Comparison of ENCODE assay signal across 8 cellular contexts in genomic region chr4:56977321-56978012, GRCh38. TPM values are rescaled to one million over a fixed set of nuclear protein-coding genes. Genes with fewer than 3 reads are reported as not detected.
A peak's percentile ranks its signal among the peaks of the same experiment; 100 is the strongest.
DNase-seq lines count a peak whose midpoint lies in the region; ATAC-seq and TF ChIP-seq lines count a peak whose summit lies in the region.

NOA1 (minus strand) TSS chr4:56977606; CDS start chr4:56977585, 21 bp downstream.

- H3K4me3 ChIP-seq in SU-DHL-6 (ENCODE audit: insufficient read depth, low read length, poor library complexity, severe bottlenecking) (peak within 1 kb of the TSS; percentile 86), thymus (ENCODE audit: low read length) (peak within 1 kb of the TSS; percentile 75)

- no peak for TF ChIP-seq CTCF in SU-DHL-6 (IDR thresholded peaks at IDR 0.05; ENCODE audit: insufficient read depth, low read length, poor library complexity, severe bottlenecking)
- TF ChIP-seq CTCF in osteocyte (IDR thresholded peaks at IDR 0.05), result no peak

- H3K4me2 ChIP-seq in SU-DHL-6 (ENCODE audit: low read depth, low read length, poor library complexity, severe bottlenecking), result peak within 1 kb of the TSS; percentile 82

- POLR2A ChIA-PET in activated naive CD8-positive, alpha-beta T cell treated with anti-CD3 and anti-CD28 coated beads, Interleukin-2, amount 10 ng/mL, durations not matched to agents 7 days and 5 days (lab: Charles Lee), result interaction anchor here (0.6 to 4.7 kb wide), 18 partner anchors 11 to 1124 kb away, joined by 3 to 107 read pairs (median 5); partner anchors contain the start of genes AASDH, EXOC1, PAICS and PPAT

- H3F3A ChIP-seq in SU-DHL-6 (ENCODE audit: insufficient read depth), result no peaks in the 10 kb centered on the region; the same call in 1 of the 2 replicates

- peaks cover 80% of the 10 kb centered on the region for H3K79me2 ChIP-seq in SU-DHL-6 (ENCODE audit: insufficient read depth, low read length)

- H3K4me1 Mint-ChIP-seq in activated naive CD8-positive, alpha-beta T cell treated with anti-CD3 and anti-CD28 coated beads, Interleukin-2, amount 10 ng/mL, durations not matched to agents 7 days and 5 days, result peaks cover 41% of the 10 kb centered on the region
- peaks cover 45% of the 10 kb centered on the region for H3K4me1 Mint-ChIP-seq in osteocyte (ENCODE audit: unreplicated experiment)

- H3K36me3 ChIP-seq in SU-DHL-6 (ENCODE audit: low read length) (peaks cover 17% of the 10 kb centered on the region), thymus (ENCODE audit: control insufficient read depth, insufficient read depth) (peaks cover 13% of the 10 kb centered on the region)

- peak; percentile 88 for TF ChIP-seq POLR2A in GM10847 (IDR thresholded peaks at IDR 0.05; ENCODE audit: extremely low read depth, insufficient read length)

- H3K36me3 Mint-ChIP-seq in activated naive CD8-positive, alpha-beta T cell treated with anti-CD3 and anti-CD28 coated beads, Interleukin-2, amount 10 ng/mL, durations not matched to agents 7 days and 5 days, result peaks cover 34% of the 10 kb centered on the region
- peaks cover 18% of the 10 kb centered on the region for H3K36me3 Mint-ChIP-seq in osteocyte (ENCODE audit: unreplicated experiment)

- no peaks in the 10 kb centered on the region for H3K9me3 ChIP-seq in SU-DHL-6 (ENCODE audit: insufficient read depth, low read length)
- peaks cover 3% of the 10 kb centered on the region for H3K9me3 ChIP-seq in thymus (ENCODE audit: control insufficient read depth)

- peaks cover 22% of the 10 kb centered on the region for H3K4me1 ChIP-seq in thymus (ENCODE audit: control insufficient read depth, insufficient read depth, low read length)

- DNase-seq in NCI-H128 (lab: John Stamatoyannopoulos, UW; ENCODE audit: unreplicated experiment) (peak; percentile 80), head of caudate nucleus (peak; percentile 90 to 99 (median 97)), osteocyte (ENCODE audit: extremely low spot score, unreplicated experiment) (peak; percentile 99)
- DNase-seq in activated naive CD8-positive, alpha-beta T cell treated with anti-CD3 and anti-CD28 coated beads, Interleukin-2, amount 10 ng/mL, durations not matched to agents 7 days and 5 days, result peak; percentile 99

- peak within 1 kb of the TSS; percentile 96 for H3K9ac ChIP-seq in SU-DHL-6 (ENCODE audit: low read length)

- intact Hi-C loops in head of caudate nucleus (cut with DNase I), result loop anchor here (5.0 kb wide), 1 partner anchor 70 kb away; the partner anchor contains the start of gene REST

- H3K27ac Mint-ChIP-seq in activated naive CD8-positive, alpha-beta T cell treated with anti-CD3 and anti-CD28 coated beads, Interleukin-2, amount 10 ng/mL, durations not matched to agents 7 days and 5 days, result peak within 1 kb of the TSS; percentile 99
- peak within 1 kb of the TSS; percentile 97 for H3K27ac Mint-ChIP-seq in osteocyte (ENCODE audit: unreplicated experiment)

- H3K27me3 ChIP-seq in SU-DHL-6 (ENCODE audit: low read length) (no peaks in the 10 kb centered on the region), thymus (ENCODE audit: control insufficient read depth, insufficient read depth) (no peaks in the 10 kb centered on the region)

- H3K9me2 ChIP-seq in SU-DHL-6 (replicated peaks; ENCODE audit: insufficient read depth, low read length), result no peaks in the 10 kb centered on the region

- H3K27ac ChIP-seq in SU-DHL-6 (ENCODE audit: low read depth, low read length) (peak within 1 kb of the TSS; percentile 91), thymus (ENCODE audit: low read depth) (peak within 1 kb of the TSS; percentile 99)

- H4K20me1 ChIP-seq in SU-DHL-6 (ENCODE audit: low read depth, low read length), result 0 out of 2 replicates have a peak, but pooled peaks cover 6% of the 10 kb centered on the region

- H3K4me3 Mint-ChIP-seq in activated naive CD8-positive, alpha-beta T cell treated with anti-CD3 and anti-CD28 coated beads, Interleukin-2, amount 10 ng/mL, durations not matched to agents 7 days and 5 days, result peak within 1 kb of the TSS; percentile 99
- H3K4me3 Mint-ChIP-seq in osteocyte (ENCODE audit: unreplicated experiment), result peak within 1 kb of the TSS; percentile 98

- peaks cover 9% of the 10 kb centered on the region for H3K9me3 Mint-ChIP-seq in activated naive CD8-positive, alpha-beta T cell treated with anti-CD3 and anti-CD28 coated beads, Interleukin-2, amount 10 ng/mL, durations not matched to agents 7 days and 5 days
- H3K9me3 Mint-ChIP-seq in osteocyte (ENCODE audit: unreplicated experiment), result peaks cover 5% of the 10 kb centered on the region

- H3K27me3 Mint-ChIP-seq in activated naive CD8-positive, alpha-beta T cell treated with anti-CD3 and anti-CD28 coated beads, Interleukin-2, amount 10 ng/mL, durations not matched to agents 7 days and 5 days, result no peaks in the 10 kb centered on the region
- H3K27me3 Mint-ChIP-seq in osteocyte (ENCODE audit: unreplicated experiment), result no peaks in the 10 kb centered on the region

- H2AFZ ChIP-seq in SU-DHL-6 (ENCODE audit: low read depth, low read length, severe bottlenecking), result peak within 1 kb of the TSS; percentile 81

- ATAC-seq in HG02678 (IDR thresholded peaks at IDR 0.05; ENCODE audit: unreplicated experiment), result peak; percentile 84
- peak; percentile 82 for ATAC-seq in activated naive CD8-positive, alpha-beta T cell treated with anti-CD3 and anti-CD28 coated beads, Interleukin-2, amount 10 ng/mL, durations not matched to agents 7 days and 5 days (ENCODE audit: low read depth)

- WGBS in thymus, result under 1% methylated on average over 51 of the region's 51 CpGs

RNA-seq across cellular contexts. Expression of gene NOA1, which starts in this region (rescaled TPM):
- 10 to 100 TPM; 22.4 to 23.6 TPM for total RNA-seq in activated naive CD8-positive, alpha-beta T cell treated with anti-CD3 and anti-CD28 coated beads, Interleukin-2, amount 10 ng/mL, durations not matched to agents 7 days and 5 days
- total RNA-seq in osteocyte, result 20.7 and 21.6 TPM in 2 replicates
- polyA plus RNA-seq in thymus, result 10.7 TPM

Comparison
In these comparisons a context has a peak if more than half of its experiments do, and no peak if none do; other contexts are left out.
1. Peak in every context shown above with its lines: DNase-seq, ATAC-seq, H3K4me3 ChIP-seq and H3K27ac ChIP-seq.